Comparison of ENCODE assay signal across 26 cellular contexts in genomic region chr5:61563401-61563800, GRCh38.
DNase-seq lines count a peak whose midpoint lies in the region; ATAC-seq, FAIRE-seq and TF ChIP-seq lines count a peak whose summit lies in the region.
"Had no signal": no experiment of that assay in that cellular context is flagged by ENCODE, and none has a peak within 500 bp of the region (broad histone marks: within the 10 kb centered on the region; RNA-seq: fewer than 3 reads in every experiment).

No MANE protein-coding gene starts in this region.

- TF ChIP-seq EP300 in A549 (IDR thresholded peaks at IDR 0.05) = no peak

- 67% methylated on average over 3 of the region's 3 CpGs for WGBS in A549 (ENCODE audit: missing lambda C conversion rate)
- WGBS in body of pancreas, 2 donors = 79 to 89% methylated on average over 3 of the region's 3 CpGs

- H3K4me2 ChIP-seq in A549 = 0 out of 3 replicates have a peak overlapping the region, but pooled peaks have one; percentile 8
- H3K4me2 ChIP-seq: GM23338 had no signal

- intact Hi-C loops in body of pancreas (cut with DNase I) (no loop called here), left lung (cut with DNase I) (no loop called here)

- TF ChIP-seq POLR2A in A549 (IDR thresholded peaks at IDR 0.05; ENCODE audit: low read length) (no peak), body of pancreas (IDR thresholded peaks at IDR 0.05) (no peak)

- H3K4me3 Mint-ChIP-seq in activated naive CD8-positive, alpha-beta T cell treated with anti-CD3 and anti-CD28 coated beads for 36 hours = no peak overlapping the region
- H3K4me3 Mint-ChIP-seq: GM23338; naive thymus-derived CD4-positive, alpha-beta T cell had no signal

- DNase-seq in A549 (ENCODE audit: low read depth in 1 of 2, low spot score in 1 of 2) (peak in 1 of 2 experiments; percentile 38), NCI-H226 (peak; percentile 76), body of pancreas (peak in 3 of 4 donors; percentile 13 to 57 (median 39)), left lung (no peak), occipital lobe (lab: John Stamatoyannopoulos, UW) (no peak), RKO (ENCODE audit: low spot score) (no peak), ureter (ENCODE audit: low spot score) (no peak)
- DNase-seq in activated naive CD8-positive, alpha-beta T cell treated with anti-CD3 and anti-CD28 coated beads for 36 hours = no peak
- DNase-seq: activated CD4-positive, CD25-positive, alpha-beta regulatory T cell treated with anti-CD3 and anti-CD28 coated beads, Interleukin-2, amount 50 U/mL, for 72 hours; activated naive CD4-positive, alpha-beta T cell treated with Interleukin-2 at 50 U/mL for 16 hours; activated T-cell treated with anti-CD3 and anti-CD28 coated beads, Interleukin-2, amount 50 U/mL, for 48 hours; anterior cingulate cortex; C1 segment of cervical spinal cord; effector memory CD4-positive, alpha-beta T cell; EL; mesendoderm; naive thymus-derived CD4-positive, alpha-beta T cell; NCI-H1105; NCI-H2107; NCI-H510A treated with DMSO at 0.1 percent for 48 hours; right lobe of liver; stimulated activated CD4-positive, alpha-beta T cell treated with anti-CD3 and anti-CD28 coated beads, Interleukin-15, amount 100 ng/mL, for 24 hours; T1000 had no signal

- H3K27me3 Mint-ChIP-seq in activated naive CD8-positive, alpha-beta T cell treated with anti-CD3 and anti-CD28 coated beads for 36 hours = no peaks in the 10 kb centered on the region
- H3K27me3 Mint-ChIP-seq: naive thymus-derived CD4-positive, alpha-beta T cell had no signal

- TF ChIP-seq CTCF in A549 (IDR thresholded peaks at IDR 0.05) = no peak
- no peak for TF ChIP-seq CTCF in body of pancreas (IDR thresholded peaks at IDR 0.05)
- TF ChIP-seq CTCF in left lung (IDR thresholded peaks at IDR 0.05) = no peak

- H3K27me3 ChIP-seq in body of pancreas = no peaks in the 10 kb centered on the region
- no peaks in the 10 kb centered on the region for H3K27me3 ChIP-seq in left lung
- H3K27me3 ChIP-seq: esophagus muscularis mucosa, right lobe of liver had no signal

- H3K9me3 ChIP-seq in A549 = no peaks in the 10 kb centered on the region
- no peaks in the 10 kb centered on the region for H3K9me3 ChIP-seq in body of pancreas
- H3K9me3 ChIP-seq in left lung = no peaks in the 10 kb centered on the region
- H3K9me3 ChIP-seq: esophagus muscularis mucosa, right lobe of liver had no signal

- H3K4me1 Mint-ChIP-seq in activated naive CD8-positive, alpha-beta T cell treated with anti-CD3 and anti-CD28 coated beads for 36 hours = peaks cover 3% of the 10 kb centered on the region
- H3K4me1 Mint-ChIP-seq: naive thymus-derived CD4-positive, alpha-beta T cell had no signal

- ATAC-seq in A549 (peak in 1 of 2 experiments; percentile 50; a peak in 2 of 6 replicates), body of pancreas (peak; percentile 50), left lung (peak; percentile 45)
- ATAC-seq: GM23338; naive thymus-derived CD4-positive, alpha-beta T cell had no signal

- no peak overlapping the region for H3K27ac Mint-ChIP-seq in activated naive CD8-positive, alpha-beta T cell treated with anti-CD3 and anti-CD28 coated beads for 36 hours
- H3K27ac Mint-ChIP-seq: GM23338; naive thymus-derived CD4-positive, alpha-beta T cell had no signal

- H3K27ac ChIP-seq in A549 = no peak overlapping the region
- H3K27ac ChIP-seq in body of pancreas = no peak overlapping the region
- no peak overlapping the region for H3K27ac ChIP-seq in left lung
- H3K27ac ChIP-seq: esophagus muscularis mucosa, right lobe of liver had no signal

- H3K36me3 ChIP-seq in body of pancreas (replicated peaks in 1 of 2; ENCODE audit: insufficient read depth in 1 of 2, low read depth in 2 of 2) (no peaks in the 10 kb centered on the region), left lung (no peaks in the 10 kb centered on the region)
- H3K36me3 ChIP-seq: esophagus muscularis mucosa, right lobe of liver had no signal

- H3K9me3 Mint-ChIP-seq in activated naive CD8-positive, alpha-beta T cell treated with anti-CD3 and anti-CD28 coated beads for 36 hours = no peaks in the 10 kb centered on the region
- H3K9me3 Mint-ChIP-seq: GM23338 had no signal

- CTCF ChIA-PET in A549 (lab: Yijun Ruan, JAX) = no interaction called here

- no peak for TF ChIP-seq RAD21 in A549 (conservative IDR thresholded peaks at IDR 0.05 in 1 of 2, IDR thresholded peaks at IDR 0.05 in 1 of 2)

- FAIRE-seq in A549 (lab: Jason Lieb, UNC) = no peak
- FAIRE-seq: urothelium cell line had no signal

- H3K4me1 ChIP-seq in A549 (peaks cover 6% of the 10 kb centered on the region; the same call in 2 of the 3 replicates), body of pancreas (no peaks in the 10 kb centered on the region), left lung (no peaks in the 10 kb centered on the region)
- H3K4me1 ChIP-seq: esophagus muscularis mucosa, right lobe of liver had no signal

- no peaks in the 10 kb centered on the region for H3K36me3 Mint-ChIP-seq in activated naive CD8-positive, alpha-beta T cell treated with anti-CD3 and anti-CD28 coated beads for 36 hours
- H3K36me3 Mint-ChIP-seq: naive thymus-derived CD4-positive, alpha-beta T cell had no signal

- H3K4me3 ChIP-seq in A549 (no peak overlapping the region), body of pancreas (no peak overlapping the region), left lung (no peak overlapping the region)
- H3K4me3 ChIP-seq: esophagus muscularis mucosa, GM23338, right lobe of liver had no signal

- POLR2A ChIA-PET in A549 (lab: Yijun Ruan, JAX) = no interaction called here

TF ChIP-seq in A549, 52 proteins besides CTCF, POLR2A, EP300 and RAD21:
- TF ChIP-seq BCL3 (IDR thresholded peaks at IDR 0.05) (no peak), FOXS1 (CRISPR knock-in tag; IDR thresholded peaks at IDR 0.05) (no peak), RNF2 (IDR thresholded peaks at IDR 0.05; ENCODE audit: borderline replicate concordance, low read depth) (no peak), SMC3 (IDR thresholded peaks at IDR 0.05) (no peak), NFE2L2 (conservative IDR thresholded peaks at IDR 0.05; ENCODE audit: low read length) (no peak), FOSL2 (IDR thresholded peaks at IDR 0.05) (no peak), FOSL2 (CRISPR knock-in tag; IDR thresholded peaks at IDR 0.05) (no peak), ZC3H11A (IDR thresholded peaks at IDR 0.05) (no peak), HMGXB4 (CRISPR knock-in tag; IDR thresholded peaks at IDR 0.05; ENCODE audit: borderline replicate concordance) (no peak), JUNB (IDR thresholded peaks at IDR 0.05) (no peak)
TF ChIP-seq in A549: peak in this region for 0.

Comparison
In these comparisons a context has a peak if more than half of its experiments do, and no peak if none do; other contexts are left out.
1. DNase-seq: peak in NCI-H226 (single experiment) and body of pancreas (3 of 4); none in left lung (0 of 2), activated naive CD8-positive, alpha-beta T cell treated with anti-CD3 and anti-CD28 coated beads for 36 hours (single experiment), occipital lobe (single experiment), RKO (single experiment) and ureter (single experiment).